ENCODE assay signal across 7 cellular contexts in genomic region chr14:57317248-57317833, GRCh38. TPM values are rescaled to one million over a fixed set of nuclear protein-coding genes. Genes with fewer than 3 reads are reported as not detected.
DNase-seq lines count a peak whose midpoint lies in the region; ATAC-seq and TF ChIP-seq lines count a peak whose summit lies in the region.

No MANE protein-coding gene starts in this region.

- H3K27ac Mint-ChIP-seq in activated CD8-positive, alpha-beta T cell treated with anti-CD3 and anti-CD28 coated beads, Interleukin-2, amount 10 ng/mL, durations not matched to agents 7 days and 5 days = no peak overlapping the region
- H3K27ac Mint-ChIP-seq in effector memory CD8-positive, alpha-beta T cell = no peak overlapping the region

- H3K4me1 ChIP-seq in mesendoderm (ENCODE audit: control insufficient read depth, low read depth, low read length) = no peaks in the 10 kb centered on the region

- H3K4me3 ChIP-seq in GM12875 (ENCODE audit: low read depth, low read length) = no peak overlapping the region
- no peak overlapping the region for H3K4me3 ChIP-seq in mesendoderm (ENCODE audit: low read length)

- peaks cover 3% of the 10 kb centered on the region for H3K36me3 Mint-ChIP-seq in activated CD8-positive, alpha-beta T cell treated with anti-CD3 and anti-CD28 coated beads, Interleukin-2, amount 10 ng/mL, durations not matched to agents 7 days and 5 days (ENCODE audit: low read depth)
- no peaks in the 10 kb centered on the region for H3K36me3 Mint-ChIP-seq in effector memory CD8-positive, alpha-beta T cell (ENCODE audit: insufficient read depth)

- no peaks in the 10 kb centered on the region for H3K27me3 Mint-ChIP-seq in activated CD8-positive, alpha-beta T cell treated with anti-CD3 and anti-CD28 coated beads, Interleukin-2, amount 10 ng/mL, durations not matched to agents 7 days and 5 days (ENCODE audit: low read depth)
- H3K27me3 Mint-ChIP-seq in effector memory CD8-positive, alpha-beta T cell = peaks cover 0 to 10% of the 10 kb centered on the region in 2 donors

- H3K27ac ChIP-seq in mesendoderm (ENCODE audit: low read depth, low read length) = no peak overlapping the region

- H2BK15ac ChIP-seq in mesendoderm (replicated peaks; ENCODE audit: low read depth) = no peak overlapping the region

- peak; percentile 68 for TF ChIP-seq CTCF in GM12875 (IDR thresholded peaks at IDR 0.05; ENCODE audit: borderline replicate concordance, insufficient read depth, low read depth, low read length)

- H3K4me2 ChIP-seq in mesendoderm (ENCODE audit: low read length) = no peak overlapping the region

- H3K79me2 ChIP-seq in mesendoderm (ENCODE audit: control insufficient read depth, insufficient read depth, low read length) = no peaks in the 10 kb centered on the region

- no peaks in the 10 kb centered on the region for H3K27me3 ChIP-seq in mesendoderm (ENCODE audit: insufficient read depth, low read length, poor library complexity)

- H3K4me3 Mint-ChIP-seq in activated CD8-positive, alpha-beta T cell treated with anti-CD3 and anti-CD28 coated beads, Interleukin-2, amount 10 ng/mL, durations not matched to agents 7 days and 5 days = no peak overlapping the region
- H3K4me3 Mint-ChIP-seq in effector memory CD8-positive, alpha-beta T cell = no peak overlapping the region

- H3K4ac ChIP-seq in mesendoderm (ENCODE audit: low read depth, low read length) = no peak overlapping the region

- H3K56ac ChIP-seq in mesendoderm (ENCODE audit: low read length) = no peak overlapping the region

- H3K18ac ChIP-seq in mesendoderm (ENCODE audit: low read length) = no peak overlapping the region

- CTCF ChIA-PET in activated CD8-positive, alpha-beta T cell treated with anti-CD3 and anti-CD28 coated beads, Interleukin-2, amount 10 ng/mL, durations not matched to agents 7 days and 5 days (lab: Charles Lee) = interaction anchor here (0.6 to 1.8 kb wide), 6 partner anchors 9 to 843 kb away, joined by 3 to 16 read pairs (median 3); no protein-coding TSS in a partner anchor

- no peak overlapping the region for H4K5ac ChIP-seq in mesendoderm (ENCODE audit: low read length)

- H3K9me3 Mint-ChIP-seq in activated CD8-positive, alpha-beta T cell treated with anti-CD3 and anti-CD28 coated beads, Interleukin-2, amount 10 ng/mL, durations not matched to agents 7 days and 5 days (ENCODE audit: insufficient read depth) = peaks cover 6% of the 10 kb centered on the region
- H3K9me3 Mint-ChIP-seq in effector memory CD8-positive, alpha-beta T cell = no peaks in the 10 kb centered on the region

- DNase-seq in NCI-H748 treated with DMSO at 0.1 percent for 48 hours (lab: John Stamatoyannopoulos, UW) (peak; percentile 68), mesendoderm (peak; percentile 84)
- DNase-seq in activated CD8-positive, alpha-beta T cell treated with anti-CD3 and anti-CD28 coated beads, Interleukin-2, amount 10 ng/mL, durations not matched to agents 7 days and 5 days = peak; percentile 81
- peak; percentile 67 to 74 (median 73) for DNase-seq in effector memory CD8-positive, alpha-beta T cell
- peak; percentile 42 to 50 for DNase-seq in stimulated activated CD8-positive, alpha-beta memory T cell treated with anti-CD3 and anti-CD28 coated beads, Interleukin-2, amount 100 ng/mL, for 48 hours (ENCODE audit: low read depth in 2 of 2)

- H2BK5ac ChIP-seq in mesendoderm (ENCODE audit: low read length) = no peak overlapping the region

- ATAC-seq in HG03460 (IDR thresholded peaks at IDR 0.05; ENCODE audit: unreplicated experiment) = peak; percentile 70
- peak; percentile 68 for ATAC-seq in activated CD8-positive, alpha-beta T cell treated with anti-CD3 and anti-CD28 coated beads, Interleukin-2, amount 10 ng/mL, durations not matched to agents 7 days and 5 days
- ATAC-seq in effector memory CD8-positive, alpha-beta T cell (replicated peaks) = peak; percentile 68

- H3K4me1 Mint-ChIP-seq in activated CD8-positive, alpha-beta T cell treated with anti-CD3 and anti-CD28 coated beads, Interleukin-2, amount 10 ng/mL, durations not matched to agents 7 days and 5 days (ENCODE audit: low read depth) = peaks cover 5% of the 10 kb centered on the region
- H3K4me1 Mint-ChIP-seq in effector memory CD8-positive, alpha-beta T cell (ENCODE audit: low read depth in 2 of 2) = peaks cover 4 to 6% of the 10 kb centered on the region in 2 donors

- H3K79me1 ChIP-seq in mesendoderm (ENCODE audit: low read length) = no peaks in the 10 kb centered on the region

- WGBS in mesendoderm (ENCODE audit: extremely low coverage, insufficient coverage, low lambda C conversion rate) = no CpG with 5 or more reads among the region's 3 CpGs

- POLR2A ChIA-PET in activated CD8-positive, alpha-beta T cell treated with anti-CD3 and anti-CD28 coated beads, Interleukin-2, amount 10 ng/mL, durations not matched to agents 7 days and 5 days (lab: Charles Lee) = no interaction called here

- H4K8ac ChIP-seq in mesendoderm (ENCODE audit: low read depth, low read length) = no peak overlapping the region

- no peaks in the 10 kb centered on the region for H3K36me3 ChIP-seq in mesendoderm (ENCODE audit: control insufficient read depth, insufficient read depth, low read length)

- no peak overlapping the region for H3K23ac ChIP-seq in mesendoderm (ENCODE audit: low read length)

- no peak overlapping the region for H3K9ac ChIP-seq in mesendoderm (ENCODE audit: low read length)

- H2BK120ac ChIP-seq in mesendoderm (ENCODE audit: low read depth, low read length) = no peak overlapping the region

- no peak overlapping the region for H2AK5ac ChIP-seq in mesendoderm (ENCODE audit: low read length)

RNA-seq across cellular contexts. Expression of gene AP5M1, which starts 48.6 kb away (rescaled TPM):
- 10 to 100 TPM; 45.2 to 46.3 TPM for total RNA-seq in activated CD8-positive, alpha-beta T cell treated with anti-CD3 and anti-CD28 coated beads, Interleukin-2, amount 10 ng/mL, durations not matched to agents 7 days and 5 days
- polyA plus RNA-seq in mesendoderm (2013, experiment 1 of 2) = 30.4 TPM
- 29.4 TPM for polyA plus RNA-seq in mesendoderm (2013, experiment 2 of 2)

RNA-seq across cellular contexts. Expression of gene EXOC5, which starts 48.6 kb away (rescaled TPM):
- 10 to 100 TPM; 69.2 to 69.6 TPM for total RNA-seq in activated CD8-positive, alpha-beta T cell treated with anti-CD3 and anti-CD28 coated beads, Interleukin-2, amount 10 ng/mL, durations not matched to agents 7 days and 5 days
- polyA plus RNA-seq in mesendoderm (2013, experiment 1 of 2) = 48.2 TPM
- 46.6 TPM for polyA plus RNA-seq in mesendoderm (2013, experiment 2 of 2)
